In genomic region chr14:62943202-62943601, GRCh38 we compare ENCODE assay signal across 18 cellular contexts.
"Had no signal": no experiment of that assay in that cellular context is flagged by ENCODE, and none has a peak within 500 bp of the region (broad histone marks: within the 10 kb centered on the region; RNA-seq: fewer than 3 reads in every experiment).

No MANE protein-coding gene starts in this region.

- H3K4me3 Mint-ChIP-seq: activated naive CD8-positive, alpha-beta T cell treated with anti-CD3 and anti-CD28 coated beads, Interleukin-2, amount 10 ng/mL, durations not matched to agents 7 days and 5 days; activated T-helper 1 cell treated with anti-CD3 and anti-CD28 coated beads, Interleukin-12 subunit alpha, Interleukin-12 subunit beta, Interleukin-2, Interleukin-4 antibody, amounts not matched to agents 30 ng/mL and 10 ng/mL and 1 ng/mL, durations not matched to agents 14 hours and 24 hours and 36 hours; endodermal cell; immature natural killer cell; nephron progenitor cell; T-helper 2 cell treated with Interferon-gamma antibody and Interleukin-4, amounts not matched to agents 5 μg/mL and 100 μg/mL, for 36 hours had no signal

- H3K9me3 Mint-ChIP-seq: activated naive CD8-positive, alpha-beta T cell treated with anti-CD3 and anti-CD28 coated beads, Interleukin-2, amount 10 ng/mL, durations not matched to agents 7 days and 5 days; activated T-helper 1 cell treated with anti-CD3 and anti-CD28 coated beads, Interleukin-12 subunit alpha, Interleukin-12 subunit beta, Interleukin-2, Interleukin-4 antibody, amounts not matched to agents 30 ng/mL and 10 ng/mL and 1 ng/mL, durations not matched to agents 14 hours and 24 hours and 36 hours; nephron progenitor cell had no signal

- H3K4me2 ChIP-seq: smooth muscle cell had no signal

- H3K4me3 ChIP-seq: dorsolateral prefrontal cortex, smooth muscle cell had no signal

- H3K36me3 Mint-ChIP-seq: activated naive CD8-positive, alpha-beta T cell treated with anti-CD3 and anti-CD28 coated beads, Interleukin-2, amount 10 ng/mL, durations not matched to agents 7 days and 5 days; immature natural killer cell had no signal

- ATAC-seq: activated CD4-positive, CD25-positive, alpha-beta regulatory T cell treated with anti-CD3 and anti-CD28 coated beads, Interleukin-2, amount 50 U/mL, for 24 hours; right cardiac atrium had no signal

- H3K27ac ChIP-seq: dorsolateral prefrontal cortex had no signal

- DNase-seq: activated naive CD8-positive, alpha-beta T cell treated with anti-CD3 and anti-CD28 coated beads, Interleukin-2, amount 10 ng/mL, durations not matched to agents 7 days and 5 days; aorta; dorsolateral prefrontal cortex; endodermal cell; erythroblast; foreskin melanocyte; immature natural killer cell; nephron progenitor cell; occipital lobe; right cardiac atrium; stimulated activated CD4-positive, alpha-beta T cell treated with anti-CD3 and anti-CD28 coated beads, Interleukin-4, amount 100 ng/mL, for 4 hours; stimulated activated CD8-positive, alpha-beta memory T cell treated with anti-CD3 and anti-CD28 coated beads, Interleukin-4, amount 100 ng/mL, for 48 hours; stimulated activated naive CD4-positive, alpha-beta T cell treated with Interleukin-2 at 50 U/mL for 16 hours; trophoblast cell had no signal

- H3K4me1 Mint-ChIP-seq: activated naive CD8-positive, alpha-beta T cell treated with anti-CD3 and anti-CD28 coated beads, Interleukin-2, amount 10 ng/mL, durations not matched to agents 7 days and 5 days; endodermal cell; immature natural killer cell; nephron progenitor cell had no signal

- H3K27ac Mint-ChIP-seq: activated naive CD8-positive, alpha-beta T cell treated with anti-CD3 and anti-CD28 coated beads, Interleukin-2, amount 10 ng/mL, durations not matched to agents 7 days and 5 days; activated T-helper 1 cell treated with anti-CD3 and anti-CD28 coated beads, Interleukin-12 subunit alpha, Interleukin-12 subunit beta, Interleukin-2, Interleukin-4 antibody, amounts not matched to agents 30 ng/mL and 10 ng/mL and 1 ng/mL, durations not matched to agents 14 hours and 24 hours and 36 hours; endodermal cell; immature natural killer cell; nephron progenitor cell; T-helper 2 cell treated with Interferon-gamma antibody and Interleukin-4, amounts not matched to agents 5 μg/mL and 100 μg/mL, for 36 hours had no signal

- H3K27me3 ChIP-seq: dorsolateral prefrontal cortex had no signal

- H3K27me3 Mint-ChIP-seq: activated naive CD8-positive, alpha-beta T cell treated with anti-CD3 and anti-CD28 coated beads, Interleukin-2, amount 10 ng/mL, durations not matched to agents 7 days and 5 days had no signal
